In the genomic region with DNA sequence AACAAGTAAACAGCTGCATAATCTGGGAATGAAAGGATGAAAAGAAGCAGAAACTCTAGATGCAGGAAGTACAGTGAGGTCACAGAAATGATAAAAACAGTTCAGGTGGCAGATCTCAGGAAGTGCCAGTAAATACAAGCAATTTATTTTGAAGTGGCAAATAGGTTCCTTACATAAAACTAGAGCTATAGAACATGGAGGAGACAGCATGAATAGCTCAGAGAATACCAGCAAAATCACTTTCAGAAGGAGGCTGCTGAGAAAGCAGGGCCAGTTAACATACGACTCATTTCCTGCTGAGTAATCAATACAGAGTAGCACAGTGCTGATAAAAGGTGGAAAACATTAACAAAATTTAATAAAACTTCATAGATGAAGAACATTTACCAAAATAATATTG, we compare ENCODE assay signal across 8 cellular contexts. TPM values are rescaled to one million over a fixed set of nuclear protein-coding genes. Genes with fewer than 3 reads are reported as not detected.
A peak's percentile ranks its signal among the peaks of the same experiment; 100 is the strongest.
DNase-seq lines count a peak whose midpoint lies in the region; ATAC-seq and TF ChIP-seq lines count a peak whose summit lies in the region.
"Not testable (repeated sequence)": the region's sequence is repeated elsewhere in the genome, so short reads cannot be mapped to it uniquely, and the experiment has no call there.

No MANE protein-coding gene starts in this region.

- not testable (repeated sequence) for TF ChIP-seq CTCF in C4-2B (conservative IDR thresholded peaks at IDR 0.05); WTC11 (IDR thresholded peaks at IDR 0.05); liver (IDR thresholded peaks at IDR 0.05; ENCODE audit: low read depth, low read length, missing input control)

- H3K4me1 Mint-ChIP-seq in WTC11, result peaks cover 28% of the 10 kb centered on the region
- peaks cover 38% of the 10 kb centered on the region for H3K4me1 Mint-ChIP-seq in activated naive CD4-positive, alpha-beta T cell treated with anti-CD3 and anti-CD28 coated beads, Interleukin-2, amount 50 U/mL, for 24 hours
- peaks cover 4 to 17% of the 10 kb centered on the region in 2 donors for H3K4me1 Mint-ChIP-seq in effector memory CD8-positive, alpha-beta T cell (ENCODE audit: low read depth in 2 of 2)

- H3K36me3 ChIP-seq in GM23248 (ENCODE audit: low read depth) (peaks cover 53% of the 10 kb centered on the region), liver (ENCODE audit: control insufficient read depth in 4 of 4, insufficient read depth in 3 of 4, low read depth in 1 of 4, low read length in 3 of 4) (peaks cover 0 to 17% (median 3%) of the 10 kb centered on the region in 4 donors), skeletal muscle satellite cell (ENCODE audit: insufficient read depth, low read length) (peaks cover 24% of the 10 kb centered on the region)

- H3K4me3 ChIP-seq in GM23248, result peak overlapping the region; percentile 28; the same call in 1 of the 2 replicates
- H3K4me3 ChIP-seq in liver (ENCODE audit: low read depth in 1 of 3, low read length in 3 of 3), result not testable (repeated sequence)
- peak overlapping the region; percentile 39 for H3K4me3 ChIP-seq in skeletal muscle satellite cell (ENCODE audit: low read length)

- peak overlapping the region; percentile 33 for H3K9ac ChIP-seq in GM23248
- not testable (repeated sequence) for H3K9ac ChIP-seq in liver (ENCODE audit: low read depth in 1 of 2, low read length in 2 of 2)
- H3K9ac ChIP-seq in skeletal muscle satellite cell (ENCODE audit: low read depth, low read length), result peak overlapping the region; percentile 50

- peaks cover 27% of the 10 kb centered on the region for H3K4me1 ChIP-seq in GM23248 (ENCODE audit: insufficient read depth)
- peaks cover 0 to 11% (median 0%) of the 10 kb centered on the region in 4 donors for H3K4me1 ChIP-seq in liver (ENCODE audit: control insufficient read depth in 4 of 4, insufficient read depth in 4 of 4, low read length in 3 of 4)
- H3K4me1 ChIP-seq in skeletal muscle satellite cell (ENCODE audit: control insufficient read depth, insufficient read depth, low read length), result peaks cover 28% of the 10 kb centered on the region

- not testable (repeated sequence) for H3K27me3 ChIP-seq in GM23248 (replicated peaks; ENCODE audit: insufficient read depth); liver (ENCODE audit: control insufficient read depth in 4 of 4, insufficient read depth in 4 of 4, low read length in 3 of 4); skeletal muscle satellite cell (ENCODE audit: control insufficient read depth, insufficient read depth, low read length)

- not testable (repeated sequence) for ATAC-seq in WTC11; effector memory CD8-positive, alpha-beta T cell (replicated peaks)

- not testable (repeated sequence) for H4K20me1 ChIP-seq in GM23248 (ENCODE audit: insufficient read depth)

- H3K4me2 ChIP-seq in GM23248 (ENCODE audit: unreplicated experiment) (peak overlapping the region; percentile 67), skeletal muscle satellite cell (ENCODE audit: low read length) (peak overlapping the region; percentile 56)

- H3K27ac ChIP-seq in C4-2B, result peak overlapping the region; percentile 84
- H3K27ac ChIP-seq in GM23248, result peak overlapping the region; percentile 69
- peak overlapping the region; percentile 45 to 68 for H3K27ac ChIP-seq in liver (ENCODE audit: low read depth in 1 of 2, low read length in 2 of 2)

- in situ Hi-C loops in GM23248 (cut with MboI), result not testable (repeated sequence)

- CTCF ChIA-PET in WTC11 (lab: Charles Lee), result not testable (repeated sequence)

- peaks cover 44% of the 10 kb centered on the region for H3K36me3 Mint-ChIP-seq in WTC11
- peaks cover 35% of the 10 kb centered on the region for H3K36me3 Mint-ChIP-seq in activated naive CD4-positive, alpha-beta T cell treated with anti-CD3 and anti-CD28 coated beads, Interleukin-2, amount 50 U/mL, for 24 hours
- H3K36me3 Mint-ChIP-seq in effector memory CD8-positive, alpha-beta T cell (ENCODE audit: insufficient read depth), result peaks cover 71% of the 10 kb centered on the region

- H3K27ac Mint-ChIP-seq in WTC11, result peak overlapping the region; percentile 53
- H3K27ac Mint-ChIP-seq in activated naive CD4-positive, alpha-beta T cell treated with anti-CD3 and anti-CD28 coated beads, Interleukin-2, amount 50 U/mL, for 24 hours, result peak overlapping the region; percentile 81
- peak overlapping the region; percentile 2 to 85 for H3K27ac Mint-ChIP-seq in effector memory CD8-positive, alpha-beta T cell

- peaks cover 25% of the 10 kb centered on the region for H3F3A ChIP-seq in GM23248 (ENCODE audit: insufficient read depth)

- H3K9me2 ChIP-seq in GM23248 (ENCODE audit: insufficient read depth), result not testable (repeated sequence)

- H3K79me2 ChIP-seq in GM23248 (ENCODE audit: insufficient read depth), result peaks cover 30% of the 10 kb centered on the region

- WGBS in GM23248 (ENCODE audit: low coverage in 1 of 2, low lambda C conversion rate in 2 of 2, missing lambda C conversion rate in 2 of 2), 2 experiments, result 5 to 10% methylated on average over 1 of the region's 1 CpG
- 24% methylated on average over 1 of the region's 1 CpG for WGBS in liver

- TF ChIP-seq RAD21 in liver (IDR thresholded peaks at IDR 0.05), result not testable (repeated sequence)

- H3K27me3 Mint-ChIP-seq in WTC11 (ENCODE audit: low read depth); activated naive CD4-positive, alpha-beta T cell treated with anti-CD3 and anti-CD28 coated beads, Interleukin-2, amount 50 U/mL, for 24 hours; effector memory CD8-positive, alpha-beta T cell: not testable (repeated sequence)

- not testable (repeated sequence) for H2AFZ ChIP-seq in GM23248

- H3K9me3 Mint-ChIP-seq in WTC11; activated naive CD4-positive, alpha-beta T cell treated with anti-CD3 and anti-CD28 coated beads, Interleukin-2, amount 50 U/mL, for 24 hours; effector memory CD8-positive, alpha-beta T cell: not testable (repeated sequence)

- H3K9me3 ChIP-seq in GM23248 (ENCODE audit: low read depth); liver (ENCODE audit: control insufficient read depth in 4 of 4, low read length in 3 of 4); skeletal muscle satellite cell (replicated peaks; ENCODE audit: low read length): not testable (repeated sequence)

- not testable (repeated sequence) for H3K4me3 Mint-ChIP-seq in WTC11; effector memory CD8-positive, alpha-beta T cell
- H3K4me3 Mint-ChIP-seq in activated naive CD4-positive, alpha-beta T cell treated with anti-CD3 and anti-CD28 coated beads, Interleukin-2, amount 50 U/mL, for 24 hours, result peak overlapping the region; percentile 68

- peak; percentile 50 for DNase-seq in GM23248
- DNase-seq in M059J (ENCODE audit: low read depth), result peak; percentile 26
- DNase-seq in WTC11 (ENCODE audit: low spot score); effector memory CD8-positive, alpha-beta T cell: not testable (repeated sequence)

- POLR2A ChIA-PET in WTC11 (lab: Charles Lee), result not testable (repeated sequence)

RNA-seq across cellular contexts. Expression of a gene that starts 57.0 kb away (rescaled TPM):
- total RNA-seq in GM23248 (2014; rRNA removed; shearing (Covaris generic)), result 180 and 214 TPM in 2 replicates
- polyA plus RNA-seq in GM23248 (2016; fragmentation: Nextera tagmentation; extraction: Ambion mirVana) (191 and 197 TPM in 2 replicates), liver (10 to 100 TPM; 31.9 to 50.9 TPM)
- 80.3 and 84.9 TPM in 2 replicates for total RNA-seq in M059J (2014; rRNA removed; shearing (Covaris generic))
- total RNA-seq in WTC11 (2021) (142 to 173 TPM (median 145 TPM) in 3 replicates), liver (10 to 100 TPM; 44.8 to 73.8 TPM)
- total RNA-seq in skeletal muscle satellite cell (2012; rRNA removed), result 226 and 272 TPM in 2 replicates
